ENCODE assay signal across 28 cellular contexts in genomic region chr4:10317345-10317744, GRCh38.
"Had no signal": no experiment of that assay in that cellular context is flagged by ENCODE, and none has a peak within 500 bp of the region (broad histone marks: within the 10 kb centered on the region; RNA-seq: fewer than 3 reads in every experiment).

No MANE protein-coding gene starts in this region.

- H3K36me3 ChIP-seq: ascending aorta had no signal

- H3K4me1 ChIP-seq: ascending aorta had no signal

- ATAC-seq: activated CD4-positive, alpha-beta T cell treated with anti-CD3 and anti-CD28 coated beads for 36 hours; activated CD8-positive, alpha-beta memory T cell treated with anti-CD3 and anti-CD28 coated beads, Interleukin-2, amount 10 ng/mL, durations not matched to agents 7 days and 5 days; activated CD8-positive, alpha-beta T cell treated with anti-CD3 and anti-CD28 coated beads, Interleukin-2, amount 10 ng/mL, durations not matched to agents 7 days and 5 days; activated naive CD8-positive, alpha-beta T cell treated with anti-CD3 and anti-CD28 coated beads, Interleukin-2, amount 50 U/mL, for 24 hours had no signal

- H3K9me3 ChIP-seq: ascending aorta had no signal

- H3K4me3 ChIP-seq: ascending aorta had no signal

- DNase-seq: activated B cell treated with CpG ODN at 0.5 μM for 24 hours; activated CD4-positive, alpha-beta memory T cell treated with anti-CD3 and anti-CD28 coated beads, Interleukin-2, amount 10 ng/mL, durations not matched to agents 7 days and 5 days; activated CD4-positive, alpha-beta T cell treated with anti-CD3 and anti-CD28 coated beads for 36 hours; activated CD4-positive, alpha-beta T cell treated with anti-CD3 and anti-CD28 coated beads for 48 hours; activated CD4-positive, alpha-beta T cell treated with anti-CD3 and anti-CD28 coated beads, Interleukin-2, amount 10 ng/mL, durations not matched to agents 7 days and 5 days; activated CD4-positive, alpha-beta T cell treated with anti-CD3 and anti-CD28 coated beads, Interleukin-2, amount 50 U/mL, for 48 hours; activated CD4-positive, CD25-positive, alpha-beta regulatory T cell treated with anti-CD3 and anti-CD28 coated beads, Interleukin-2, amount 50 U/mL, for 72 hours; activated CD8-positive, alpha-beta memory T cell treated with anti-CD3 and anti-CD28 coated beads for 24 hours; activated CD8-positive, alpha-beta memory T cell treated with anti-CD3 and anti-CD28 coated beads, Interleukin-2, amount 10 ng/mL, durations not matched to agents 7 days and 5 days; activated CD8-positive, alpha-beta memory T cell treated with anti-CD3 and anti-CD28 coated beads, Interleukin-2, amount 50 U/mL, for 48 hours; activated CD8-positive, alpha-beta T cell treated with anti-CD3 and anti-CD28 coated beads, Interleukin-2, amount 10 ng/mL, durations not matched to agents 7 days and 5 days; activated effector memory CD4-positive, alpha-beta T cell treated with Interleukin-2 at 50 U/mL for 16 hours; activated gamma-delta T cell; activated naive CD4-positive, alpha-beta T cell treated with anti-CD3 and anti-CD28 coated beads, Interleukin-2, amount 10 ng/mL, durations not matched to agents 7 days and 5 days; activated naive CD4-positive, alpha-beta T cell treated with Interleukin-2 at 50 U/mL for 16 hours; activated naive CD8-positive, alpha-beta T cell treated with anti-CD3 and anti-CD28 coated beads, Interleukin-2, amount 10 ng/mL, durations not matched to agents 7 days and 5 days; activated naive CD8-positive, alpha-beta T cell treated with anti-CD3 and anti-CD28 coated beads, Interleukin-2, amount 50 U/mL, for 24 hours; activated T-cell treated with anti-CD3 and anti-CD28 coated beads, Interleukin-2, amount 50 U/mL, for 24 hours; activated T-cell treated with anti-CD3 and anti-CD28 coated beads, Interleukin-2, amount 50 U/mL, for 48 hours; amygdala; central memory CD4-positive, alpha-beta T cell; T-helper 1 cell; T-helper 2 cell; T-helper 9 cell had no signal

- H3K27me3 ChIP-seq: ascending aorta had no signal

- FAIRE-seq: bronchial epithelial cell, TTC549 had no signal

- H3K27ac ChIP-seq: ascending aorta, VCaP had no signal
